In the genomic region with DNA sequence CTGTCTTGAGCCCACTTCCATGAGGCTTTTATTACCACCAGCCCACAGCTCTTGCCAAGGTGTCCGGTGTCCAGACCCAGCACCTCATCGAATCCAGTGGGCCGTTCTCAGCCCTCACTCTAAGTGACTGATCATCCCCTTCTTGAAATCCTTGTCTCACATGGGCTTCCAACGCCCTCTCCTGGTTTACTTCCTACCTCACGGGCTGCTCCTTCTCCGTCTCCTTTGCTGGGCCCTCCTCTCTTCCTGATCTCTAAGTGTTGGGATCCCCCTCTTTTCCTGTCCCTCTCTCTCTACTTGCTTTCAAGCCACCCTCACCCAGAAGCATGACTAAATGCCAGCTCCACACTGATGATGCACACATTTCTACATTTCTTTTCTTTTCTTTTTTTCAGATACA, we compare ENCODE assay signal across 11 cellular contexts. TPM values are rescaled to one million over a fixed set of nuclear protein-coding genes. Genes with fewer than 3 reads are reported as not detected.
DNase-seq lines count a peak whose midpoint lies in the region; TF ChIP-seq lines count a peak whose summit lies in the region.
"Had no signal": no experiment of that assay in that cellular context is flagged by ENCODE, and none has a peak within 500 bp of the region (broad histone marks: within the 10 kb centered on the region; RNA-seq: fewer than 3 reads in every experiment).

No MANE protein-coding gene starts in this region.

- peak; percentile 44 to 62 for DNase-seq in NCI-H526 (lab: John Stamatoyannopoulos, UW)
- no peak for DNase-seq in NCI-H526 treated with DMSO at 0.1 percent for 48 hours (lab: John Stamatoyannopoulos, UW)
- peak; percentile 84 for DNase-seq in NCI-H82 (lab: John Stamatoyannopoulos, UW)
- peak; percentile 64 for DNase-seq in choroid plexus epithelial cell (ENCODE audit: low read depth)
- DNase-seq in osteoblast (ENCODE audit: insufficient read length, low spot score, missing footprints): no peak
- DNase-seq in effector CD8-positive, alpha-beta T cell (lab: John Stamatoyannopoulos, UW): no peak
- no peak for DNase-seq in NCI-H2107 (lab: John Stamatoyannopoulos, UW)
- DNase-seq in NCI-H2171 treated with DMSO at 0.1 percent for 48 hours (lab: John Stamatoyannopoulos, UW): no peak
- DNase-seq: central memory CD4-positive, alpha-beta T cell had no signal

- peaks cover 31% of the 10 kb centered on the region for H3K27me3 ChIP-seq in osteoblast (ENCODE audit: insufficient read depth, low read length)

- no peak overlapping the region for H3K4me2 ChIP-seq in osteoblast (ENCODE audit: insufficient read depth, low read length)
- H3K4me2 ChIP-seq: BLaER1 had no signal

- H3K4me3 ChIP-seq in choroid plexus epithelial cell (ENCODE audit: low read depth, low read length): no peak overlapping the region
- no peak overlapping the region for H3K4me3 ChIP-seq in osteoblast (ENCODE audit: insufficient read depth, low read length)
- H3K4me3 ChIP-seq: BLaER1 had no signal

- H3K9me3 ChIP-seq in osteoblast (ENCODE audit: low read depth, low read length): no peaks in the 10 kb centered on the region
- H3K9me3 ChIP-seq: BLaER1 had no signal

- TF ChIP-seq CTCF in choroid plexus epithelial cell (conservative IDR thresholded peaks at IDR 0.05; ENCODE audit: low read depth, low read length) (peak; percentile 69), osteoblast (IDR thresholded peaks at IDR 0.05; ENCODE audit: extremely low read depth, low read depth, low read length) (peak; percentile 54)

- no peaks in the 10 kb centered on the region for H3K36me3 ChIP-seq in osteoblast (ENCODE audit: insufficient read depth, low read length)
- H3K36me3 ChIP-seq: BLaER1 had no signal

- no peaks in the 10 kb centered on the region for H3K4me1 ChIP-seq in osteoblast (ENCODE audit: insufficient read depth, low read length)

- no peak overlapping the region for H2AFZ ChIP-seq in osteoblast (ENCODE audit: low read length)

- H4K20me1 ChIP-seq in osteoblast (ENCODE audit: insufficient read depth, low read length): no peaks in the 10 kb centered on the region
- H4K20me1 ChIP-seq: BLaER1 had no signal

- H3K79me2 ChIP-seq in osteoblast (ENCODE audit: insufficient read depth, low read length): no peaks in the 10 kb centered on the region

- no peak overlapping the region for H3K27ac ChIP-seq in osteoblast (ENCODE audit: low read depth, low read length)
- H3K27ac ChIP-seq: BLaER1 had no signal

RNA-seq across cellular contexts. Expression of a gene that starts 9.0 kb away (rescaled TPM):
- total RNA-seq in osteoblast: not detected in 2 replicates
- total RNA-seq: sciatic nerve had no signal

RNA-seq across cellular contexts. Expression of a gene that starts 21.6 kb away (rescaled TPM):
- total RNA-seq in osteoblast: 0.36 TPM in 1 of 2 replicates, not detected in the other
- total RNA-seq: sciatic nerve had no signal

RNA-seq across cellular contexts. Expression of a gene that starts 21.9 kb away (rescaled TPM):
- total RNA-seq in osteoblast: 258 and 276 TPM in 2 replicates

Comparison
In these comparisons a context has a peak if more than half of its experiments do, and no peak if none do; other contexts are left out.
1. DNase-seq: peak in NCI-H526 (2 of 2), NCI-H82 (single experiment) and choroid plexus epithelial cell (single experiment); none in NCI-H526 treated with DMSO at 0.1 percent for 48 hours (single experiment), osteoblast (single experiment), effector CD8-positive, alpha-beta T cell (single experiment), NCI-H2107 (single experiment) and NCI-H2171 treated with DMSO at 0.1 percent for 48 hours (single experiment).